ENCODE assay signal across 25 cellular contexts in the genomic region with DNA sequence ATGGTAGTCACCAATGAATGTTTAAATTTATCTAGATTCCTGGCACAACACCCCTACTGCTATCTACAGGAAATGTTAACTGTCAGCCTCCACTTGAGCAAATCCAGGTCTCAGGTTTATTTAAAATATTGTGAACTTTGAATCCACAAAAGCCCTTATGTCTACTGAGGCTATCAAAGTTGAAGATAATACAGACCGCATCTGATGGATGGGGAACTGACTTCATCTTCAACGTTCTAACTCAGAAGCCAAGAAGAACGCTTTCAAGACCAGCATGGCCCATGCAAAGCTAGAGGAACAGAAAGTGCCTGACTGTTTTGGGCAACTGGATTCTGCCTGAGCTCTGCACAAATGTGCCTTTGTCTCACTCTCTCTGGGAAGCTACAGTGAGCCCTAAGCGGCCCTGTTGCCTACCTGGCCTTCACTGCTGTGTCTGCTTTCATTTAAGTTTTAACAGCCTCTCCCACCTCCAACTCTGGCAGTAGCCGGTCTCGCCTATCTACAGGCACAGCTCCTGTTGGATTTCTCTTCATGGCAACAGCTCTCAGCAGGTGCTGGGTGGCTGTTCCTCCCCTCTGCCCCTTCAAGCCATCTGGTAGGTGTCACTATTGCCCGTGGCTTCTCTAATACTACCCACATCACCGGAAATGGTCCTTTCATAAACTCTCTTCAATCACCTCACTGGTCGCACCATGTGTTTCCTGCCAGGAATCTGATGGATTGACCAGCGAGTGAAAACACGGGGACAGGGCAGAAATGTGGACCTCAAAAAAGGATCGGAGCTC.
DNase-seq lines count a peak whose midpoint lies in the region; ATAC-seq, FAIRE-seq and TF ChIP-seq lines count a peak whose summit lies in the region.
"Had no signal": no experiment of that assay in that cellular context is flagged by ENCODE, and none has a peak within 500 bp of the region (broad histone marks: within the 10 kb centered on the region; RNA-seq: fewer than 3 reads in every experiment).

No MANE protein-coding gene starts in this region.

- FAIRE-seq in GM12878 (lab: Jason Lieb, UNC), result no peak
- FAIRE-seq: A204.1 had no signal

- CTCF ChIA-PET in GM12878 (lab: Yijun Ruan, JAX) (interaction anchor here (0.9 to 2.4 kb wide), 5 partner anchors 9 to 89 kb away, joined by 3 to 7 read pairs (median 4); no protein-coding TSS in a partner anchor), mammary epithelial cell (lab: Charles Lee; ENCODE audit: low non-redundant PET) (no interaction called here)

- no TSS peak for BruUV-seq in GM12878 (replicated peaks; lab: Mats Ljungman, UMichigan)
- no TSS peak for BruUV-seq in mammary epithelial cell (replicated peaks; lab: Mats Ljungman, UMichigan)

- H3K27ac ChIP-seq in right atrium auricular region (peak overlapping the region in 1 of 2 donors; percentile 32), GM12878 (ENCODE audit: control insufficient read depth, insufficient read depth) (no peak overlapping the region), tibial artery (peak overlapping the region; percentile 52 to 55), psoas muscle (no peak overlapping the region), mammary epithelial cell (ENCODE audit: insufficient read depth, low read depth, low read length) (no peak overlapping the region)
- H3K27ac ChIP-seq: testis had no signal

- peaks cover 0 to 32% of the 10 kb centered on the region in 2 donors for H3K4me1 ChIP-seq in right atrium auricular region
- H3K4me1 ChIP-seq in GM12878 (ENCODE audit: control insufficient read depth, insufficient read depth, low read length), result no peaks in the 10 kb centered on the region
- H3K4me1 ChIP-seq in tibial artery, result peaks cover 0 to 52% (median 28%) of the 10 kb centered on the region in 4 donors
- peaks cover 20% of the 10 kb centered on the region for H3K4me1 ChIP-seq in psoas muscle
- peaks cover 6% of the 10 kb centered on the region for H3K4me1 ChIP-seq in mammary epithelial cell (ENCODE audit: insufficient read depth, low read length)
- H3K4me1 ChIP-seq: breast epithelium, Caco-2, HAP-1, testis, uterus had no signal

- H3K9ac ChIP-seq in GM12878 (ENCODE audit: control insufficient read depth, insufficient read depth, low read length), result no peak overlapping the region
- H3K9ac ChIP-seq in mammary epithelial cell (ENCODE audit: insufficient read depth, low read length), result no peak overlapping the region

- dilution Hi-C loops in mammary epithelial cell (cut with HindIII; ENCODE audit: low sequenced_read_pairs), result no loop called here

- no peak overlapping the region for H3K4me2 ChIP-seq in GM12878 (ENCODE audit: control insufficient read depth, insufficient read depth)
- H3K4me2 ChIP-seq in mammary epithelial cell (ENCODE audit: insufficient read depth, low read depth, low read length), result no peak overlapping the region

- no peak for TF ChIP-seq POLR2A in GM12878 (IDR thresholded peaks at IDR 0.05; ENCODE audit: low read depth, low read length)

- TF ChIP-seq EP300 in GM12878 (IDR thresholded peaks at IDR 0.05; ENCODE audit: borderline replicate concordance in 1 of 2, control insufficient read depth in 1 of 2, low read depth in 2 of 2, low read length in 2 of 2), result no peak

- H3K36me3 ChIP-seq in right atrium auricular region (peaks cover 5% of the 10 kb centered on the region), GM12878 (ENCODE audit: control insufficient read depth in 2 of 2, insufficient read depth in 2 of 2, low read length in 1 of 2) (no peaks in the 10 kb centered on the region), tibial artery (peaks cover 0 to 8% (median 5%) of the 10 kb centered on the region in 3 donors), psoas muscle (ENCODE audit: insufficient read depth in 1 of 2, low read depth in 1 of 2) (peaks cover 0 to 12% of the 10 kb centered on the region in 2 donors), mammary epithelial cell (ENCODE audit: insufficient read depth, low read length) (peaks cover 3% of the 10 kb centered on the region)
- H3K36me3 ChIP-seq: breast epithelium, HAP-1, uterus had no signal

- H3K79me2 ChIP-seq in GM12878 (ENCODE audit: control insufficient read depth, insufficient read depth, low read length) (no peaks in the 10 kb centered on the region), mammary epithelial cell (ENCODE audit: insufficient read depth, low read length) (no peaks in the 10 kb centered on the region)

- POLR2A ChIA-PET in GM12878 (lab: Charles Lee), result interaction anchor here (0.6 kb wide), 1 partner anchor 8 kb away, joined by 4 read pairs; no protein-coding TSS in a partner anchor

- no peak overlapping the region for H3K4me3 ChIP-seq in right atrium auricular region
- H3K4me3 ChIP-seq in GM12878, result no peak overlapping the region
- H3K4me3 ChIP-seq in tibial artery, result no peak overlapping the region
- no peak overlapping the region for H3K4me3 ChIP-seq in psoas muscle
- no peak overlapping the region for H3K4me3 ChIP-seq in mammary epithelial cell (replicated peaks in 1 of 3; ENCODE audit: insufficient read depth in 1 of 3, low read depth in 2 of 3, low read length in 3 of 3)
- H3K4me3 ChIP-seq: breast epithelium, HAP-1, spleen, testis, uterus had no signal

- no peak for TF ChIP-seq CTCF in right atrium auricular region (IDR thresholded peaks at IDR 0.05)
- TF ChIP-seq CTCF in GM12878 (IDR thresholded peaks at IDR 0.05 in 2 of 3, conservative IDR thresholded peaks at IDR 0.05 in 1 of 3; ENCODE audit: control insufficient read depth in 2 of 3, extremely low read depth in 1 of 3, insufficient read depth in 1 of 3, low read depth in 3 of 3, low read length in 3 of 3), result no peak
- no peak for TF ChIP-seq CTCF in tibial artery (IDR thresholded peaks at IDR 0.05)
- no peak for TF ChIP-seq CTCF in psoas muscle (IDR thresholded peaks at IDR 0.05)
- no peak for TF ChIP-seq CTCF in mammary epithelial cell (conservative IDR thresholded peaks at IDR 0.05 in 1 of 2, IDR thresholded peaks at IDR 0.05 in 1 of 2; ENCODE audit: extremely low read depth in 1 of 2, insufficient read depth in 1 of 2, low read depth in 1 of 2, low read length in 2 of 2)

- no peak overlapping the region for H2AFZ ChIP-seq in GM12878 (ENCODE audit: control insufficient read depth, low read depth, low read length)
- H2AFZ ChIP-seq in mammary epithelial cell (ENCODE audit: low read depth, low read length), result no peak overlapping the region

- H4K20me1 ChIP-seq in GM12878 (ENCODE audit: control insufficient read depth, insufficient read depth), result no peaks in the 10 kb centered on the region
- H4K20me1 ChIP-seq in mammary epithelial cell (ENCODE audit: insufficient read depth, low read length), result no peaks in the 10 kb centered on the region

- H3K27me3 ChIP-seq in right atrium auricular region (no peaks in the 10 kb centered on the region), GM12878 (replicated peaks in 1 of 2; ENCODE audit: control insufficient read depth in 2 of 2, insufficient read depth in 2 of 2, low read length in 1 of 2) (no peaks in the 10 kb centered on the region), tibial artery (no peaks in the 10 kb centered on the region), psoas muscle (ENCODE audit: insufficient read depth in 3 of 3, low read length in 2 of 3) (no peaks in the 10 kb centered on the region), mammary epithelial cell (ENCODE audit: insufficient read depth, low read length) (no peaks in the 10 kb centered on the region)
- H3K27me3 ChIP-seq: spleen, testis, uterus had no signal

- ATAC-seq in Right ventricle myocardium inferior (peak; percentile 13), GM12878 (peak; percentile 65), psoas muscle (no peak)
- ATAC-seq: activated CD4-positive, alpha-beta T cell treated with anti-CD3 and anti-CD28 coated beads for 36 hours; activated naive CD4-positive, alpha-beta T cell treated with anti-CD3 and anti-CD28 coated beads, Interleukin-2, amount 50 U/mL, for 72 hours had no signal

- 61% methylated on average over 12 of the region's 12 CpGs for WGBS in GM12878 (ENCODE audit: insufficient coverage, insufficient replicate concordance, low lambda C conversion rate, missing lambda C conversion rate)
- 65 to 94% (median 82%) methylated on average over 12 of the region's 12 CpGs for WGBS in psoas muscle, 3 donors
- WGBS in mammary epithelial cell (ENCODE audit: low coverage, missing lambda C conversion rate), result 88% methylated on average over 12 of the region's 12 CpGs

- TF ChIP-seq RAD21 in GM12878 (IDR thresholded peaks at IDR 0.05; ENCODE audit: insufficient read depth, low read depth, low read length), result no peak

- DNase-seq in Right ventricle myocardium inferior (ENCODE audit: missing footprints) (no peak), right atrium auricular region (ENCODE audit: low spot score) (no peak), GM12878 (ENCODE audit: low read depth, low spot score) (no peak), iris pigment epithelial cell (ENCODE audit: low read depth) (peak; percentile 4), tibial artery (no peak), psoas muscle (no peak), kidney glomerular epithelial cell (lab: John Stamatoyannopoulos, UW) (no peak), mammary epithelial cell (no peak)
- DNase-seq: activated CD4-positive, alpha-beta T cell treated with anti-CD3 and anti-CD28 coated beads for 36 hours; activated effector memory CD4-positive, alpha-beta T cell treated with Interleukin-2 at 50 U/mL for 16 hours; Caco-2; DMS53; Kasumi-1; NCI-H2107; NCI-H446 treated with DMSO at 0.1 percent for 48 hours; right cardiac atrium; SHP77 treated with DMSO at 0.1 percent for 48 hours; spleen; stimulated activated CD8-positive, alpha-beta memory T cell treated with anti-CD3 and anti-CD28 coated beads, Interleukin-4, amount 100 ng/mL, for 48 hours; testis; uterus had no signal

- in situ Hi-C loops in GM12878 (cut with MboI) (no loop called here), mammary epithelial cell (cut with MboI; ENCODE audit: low sequenced_read_pairs in 2 of 2) (no loop called here)

- SMC1A ChIA-PET in GM12878 (lab: Charles Lee; ENCODE audit: uncharacterized antibody, unreplicated experiment), result interaction anchor here (1.0 to 5.6 kb wide), 17 partner anchors 10 to 292 kb away, joined by 3 to 29 read pairs (median 5); no protein-coding TSS in a partner anchor

- RAD21 ChIA-PET in GM12878 (lab: Charles Lee; ENCODE audit: unreplicated experiment), result interaction anchor here (1.0 to 3.0 kb wide), 6 partner anchors 10 to 96 kb away, joined by 3 to 13 read pairs (median 6); no protein-coding TSS in a partner anchor

- H3K9me3 ChIP-seq in right atrium auricular region (no peaks in the 10 kb centered on the region), GM12878 (replicated peaks; ENCODE audit: control insufficient read depth, insufficient read depth, low read length) (no peaks in the 10 kb centered on the region), tibial artery (no peaks in the 10 kb centered on the region), psoas muscle (no peaks in the 10 kb centered on the region), mammary epithelial cell (replicated peaks; ENCODE audit: insufficient read depth, low read length) (no peaks in the 10 kb centered on the region)
- H3K9me3 ChIP-seq: breast epithelium, Caco-2, HAP-1, spleen, testis, uterus had no signal

- intact Hi-C loops in Right ventricle myocardium inferior (cut with DNase I), result no loop called here
- intact Hi-C loops in GM12878 (cut with micrococcal nuclease; ENCODE audit: unreplicated experiment), result no loop called here
- intact Hi-C loops in tibial artery (cut with DNase I; ENCODE audit: low total_unique reads), result no loop called here
- intact Hi-C loops in psoas muscle (cut with DNase I), result no loop called here
- intact Hi-C loops in mammary epithelial cell (cut with micrococcal nuclease), result loop anchor here (10.0 kb wide), 1 partner anchor 235 kb away; no protein-coding TSS in a partner anchor

Comparison
In these comparisons a context has a peak if more than half of its experiments do, and no peak if none do; other contexts are left out.
1. ATAC-seq: peak in Right ventricle myocardium inferior (single experiment) and GM12878 (single experiment); none in psoas muscle (0 of 4).
2. H3K27ac ChIP-seq: peak in tibial artery (2 of 2); none in GM12878 (single experiment), psoas muscle (single experiment) and mammary epithelial cell (single experiment).